ENCODE assay signal across 28 cellular contexts in genomic region chr6:125636671-125637070, GRCh38.
"Had no signal": no experiment of that assay in that cellular context is flagged by ENCODE, and none has a peak within 500 bp of the region (broad histone marks: within the 10 kb centered on the region; RNA-seq: fewer than 3 reads in every experiment).

No MANE protein-coding gene starts in this region.

- H3K27ac ChIP-seq: neural progenitor cell, ovary, parathyroid adenoma, psoas muscle, right lobe of liver, sigmoid colon, stomach, thoracic aorta, thyroid gland, transverse colon, upper lobe of right lung, uterus had no signal

- H3K36me3 Mint-ChIP-seq: natural killer cell; neural progenitor cell; stimulated activated effector memory CD8-positive, alpha-beta T cell treated with anti-CD3 and anti-CD28 coated beads, Interleukin-12 subunit alpha, Interleukin-12 subunit beta, amount 100 ng/mL, for 72 hours; stimulated activated naive B cell treated with anti-CD40 and anti-IgM and Interleukin-4, amounts not matched to agents 10 μg/mL and 1 μg/mL and 100 μg/mL, for 72 hours; type B pancreatic cell had no signal

- H3K4me1 Mint-ChIP-seq: natural killer cell; stimulated activated effector memory CD8-positive, alpha-beta T cell treated with anti-CD3 and anti-CD28 coated beads, Interleukin-12 subunit alpha, Interleukin-12 subunit beta, amount 100 ng/mL, for 72 hours had no signal

- H3K9me3 ChIP-seq: ovary, psoas muscle, right lobe of liver, sigmoid colon, stomach, thoracic aorta, thyroid gland, transverse colon, upper lobe of right lung, uterus had no signal

- H3K4me3 Mint-ChIP-seq: natural killer cell; nephron; neural progenitor cell; stimulated activated effector memory CD8-positive, alpha-beta T cell treated with anti-CD3 and anti-CD28 coated beads, Interleukin-12 subunit alpha, Interleukin-12 subunit beta, amount 100 ng/mL, for 72 hours; stimulated activated naive B cell treated with anti-CD40 and anti-IgM and Interleukin-4, amounts not matched to agents 10 μg/mL and 1 μg/mL and 100 μg/mL, for 72 hours; stimulated activated naive CD8-positive, alpha-beta T cell treated with anti-CD3 and anti-CD28 coated beads, Interleukin-15, Interleukin-2, amounts not matched to agents 100 ng/mL and 50 ng/mL, for 24 hours; type B pancreatic cell had no signal

- H3K36me3 ChIP-seq: neural progenitor cell, ovary, right lobe of liver, sigmoid colon, stomach, thoracic aorta, thyroid gland, transverse colon, upper lobe of right lung, uterus had no signal

- H3K9ac ChIP-seq: neural progenitor cell, parathyroid adenoma had no signal

- DNase-seq: natural killer cell; occipital lobe; ovary; posterior cingulate gyrus; psoas muscle; right cardiac atrium; right lobe of liver; sigmoid colon; small intestine; stimulated activated CD4-positive, alpha-beta T cell treated with anti-CD3 and anti-CD28 coated beads, Interleukin-15, amount 100 ng/mL, for 24 hours; stimulated activated CD4-positive, alpha-beta T cell treated with anti-CD3 and anti-CD28 coated beads, Interleukin-2, amount 100 ng/mL, for 24 hours; stimulated activated CD4-positive, alpha-beta T cell treated with anti-CD3 and anti-CD28 coated beads, Interleukin-2, amount 100 ng/mL, for 48 hours; stimulated activated CD4-positive, alpha-beta T cell treated with anti-CD3 and anti-CD28 coated beads, Interleukin-4, amount 100 ng/mL, for 24 hours; stimulated activated naive B cell treated with anti-CD40 and anti-IgM and Interleukin-4, amounts not matched to agents 10 μg/mL and 1 μg/mL and 100 μg/mL, for 72 hours; stimulated activated naive CD4-positive, alpha-beta T cell treated with Interleukin-2 at 50 U/mL for 16 hours; stomach; thyroid gland; transverse colon; upper lobe of right lung; uterus had no signal

- H3K4me1 ChIP-seq: neural progenitor cell, parathyroid adenoma, right lobe of liver, sigmoid colon, stomach, thyroid gland, transverse colon, upper lobe of right lung, uterus had no signal

- H3K9me3 Mint-ChIP-seq: natural killer cell; nephron; neural progenitor cell; stimulated activated effector memory CD8-positive, alpha-beta T cell treated with anti-CD3 and anti-CD28 coated beads, Interleukin-12 subunit alpha, Interleukin-12 subunit beta, amount 100 ng/mL, for 72 hours; stimulated activated naive CD8-positive, alpha-beta T cell treated with anti-CD3 and anti-CD28 coated beads, Interleukin-15, Interleukin-2, amounts not matched to agents 100 ng/mL and 50 ng/mL, for 24 hours; type B pancreatic cell had no signal

- H3K27me3 Mint-ChIP-seq: type B pancreatic cell had no signal

- H3K4me3 ChIP-seq: neural progenitor cell, ovary, psoas muscle, right lobe of liver, sigmoid colon, stomach, thoracic aorta, thyroid gland, transverse colon, upper lobe of right lung, uterus had no signal

- H3K27me3 ChIP-seq: neural progenitor cell, ovary, right lobe of liver, sigmoid colon, stomach, thyroid gland, transverse colon, upper lobe of right lung, uterus had no signal

- H3K79me2 ChIP-seq: parathyroid adenoma had no signal

- H3K27ac Mint-ChIP-seq: natural killer cell; nephron; neural progenitor cell; progenitor cell of endocrine pancreas; stimulated activated effector memory CD8-positive, alpha-beta T cell treated with anti-CD3 and anti-CD28 coated beads, Interleukin-12 subunit alpha, Interleukin-12 subunit beta, amount 100 ng/mL, for 72 hours; stimulated activated naive B cell treated with anti-CD40 and anti-IgM and Interleukin-4, amounts not matched to agents 10 μg/mL and 1 μg/mL and 100 μg/mL, for 72 hours; stimulated activated naive CD8-positive, alpha-beta T cell treated with anti-CD3 and anti-CD28 coated beads, Interleukin-15, Interleukin-2, amounts not matched to agents 100 ng/mL and 50 ng/mL, for 24 hours; type B pancreatic cell had no signal

- H3K4me2 ChIP-seq: neural progenitor cell had no signal
